8 cellular contexts compared by ENCODE assay signal in genomic region chr7:24572421-24573007, GRCh38.
A peak's percentile ranks its signal among the peaks of the same experiment; 100 is the strongest.
DNase-seq lines count a peak whose midpoint lies in the region; ATAC-seq lines count a peak whose summit lies in the region.

No MANE protein-coding gene starts in this region.

- ATAC-seq in HG03025 (IDR thresholded peaks at IDR 0.05; ENCODE audit: low FRiP score, unreplicated experiment) = no peak
- ATAC-seq in HG03354 (IDR thresholded peaks at IDR 0.05; ENCODE audit: poor library complexity, severe bottlenecking, unreplicated experiment) = no peak

- peaks cover 31% of the 10 kb centered on the region for H3K4me1 Mint-ChIP-seq in activated naive CD4-positive, alpha-beta T cell treated with anti-CD3 and anti-CD28 coated beads, Interleukin-2, amount 10 ng/mL, durations not matched to agents 7 days and 5 days

- H3K36me3 Mint-ChIP-seq in activated naive CD4-positive, alpha-beta T cell treated with anti-CD3 and anti-CD28 coated beads, Interleukin-2, amount 10 ng/mL, durations not matched to agents 7 days and 5 days = no peaks in the 10 kb centered on the region

- peak; percentile 3 to 57 (median 18) for DNase-seq in stimulated activated naive CD4-positive, alpha-beta T cell (lab: John Stamatoyannopoulos, UW)
- DNase-seq in stimulated activated naive CD4-positive, alpha-beta T cell treated with Interleukin-2 at 50 U/mL for 16 hours (lab: John Stamatoyannopoulos, UW) = no peak
- DNase-seq in NCI-H748 (lab: John Stamatoyannopoulos, UW; ENCODE audit: unreplicated experiment) (peak; percentile 74), foreskin melanocyte (peak; percentile 34)
- peak; percentile 45 for DNase-seq in activated naive CD4-positive, alpha-beta T cell treated with anti-CD3 and anti-CD28 coated beads, Interleukin-2, amount 10 ng/mL, durations not matched to agents 7 days and 5 days

- peak overlapping the region; percentile 100 for H2AFZ ChIP-seq in neuron (ENCODE audit: low read depth, low read length)

- H3K9me3 ChIP-seq in neuron (ENCODE audit: low read length) = no peaks in the 10 kb centered on the region

- CTCF ChIA-PET in activated naive CD4-positive, alpha-beta T cell treated with anti-CD3 and anti-CD28 coated beads, Interleukin-2, amount 10 ng/mL, durations not matched to agents 7 days and 5 days (lab: Charles Lee) = interaction anchor here (1.2 kb wide), 1 partner anchor 16 kb away, joined by 3 read pairs; no protein-coding TSS in a partner anchor

- no peaks in the 10 kb centered on the region for H3K36me3 ChIP-seq in neuron (ENCODE audit: insufficient read depth, low read length)

- H3K27ac Mint-ChIP-seq in activated naive CD4-positive, alpha-beta T cell treated with anti-CD3 and anti-CD28 coated beads, Interleukin-2, amount 10 ng/mL, durations not matched to agents 7 days and 5 days = peak overlapping the region; percentile 82

- H3K4me3 ChIP-seq in neuron (ENCODE audit: low read length) = peak overlapping the region; percentile 60

- peaks cover 27% of the 10 kb centered on the region for H3K27me3 ChIP-seq in neuron (ENCODE audit: insufficient read depth, low read length)

- H3K4me1 ChIP-seq in neuron (ENCODE audit: insufficient read depth, low read length) = peaks cover 16% of the 10 kb centered on the region

- H3K9me3 Mint-ChIP-seq in activated naive CD4-positive, alpha-beta T cell treated with anti-CD3 and anti-CD28 coated beads, Interleukin-2, amount 10 ng/mL, durations not matched to agents 7 days and 5 days = no peaks in the 10 kb centered on the region

- H3K4me3 Mint-ChIP-seq in activated naive CD4-positive, alpha-beta T cell treated with anti-CD3 and anti-CD28 coated beads, Interleukin-2, amount 10 ng/mL, durations not matched to agents 7 days and 5 days = peak overlapping the region; percentile 79

- peaks cover 40% of the 10 kb centered on the region for H3K27me3 Mint-ChIP-seq in activated naive CD4-positive, alpha-beta T cell treated with anti-CD3 and anti-CD28 coated beads, Interleukin-2, amount 10 ng/mL, durations not matched to agents 7 days and 5 days
